In genomic region chr3:135997554-135998320, GRCh38 we compare ENCODE assay signal across 1 cellular context.
TF ChIP-seq lines count a peak whose summit lies in the region.

No MANE protein-coding gene starts in this region.

TF ChIP-seq in GM23338, 12 proteins besides CTCF, POLR2A, EP300 and RAD21 (continued from another document):
- TF ChIP-seq REST (IDR thresholded peaks at IDR 0.05; ENCODE audit: unreplicated experiment) = no peak
- no peak for TF ChIP-seq ZNF462 (CRISPR knock-in tag; IDR thresholded peaks at IDR 0.05)
- no peak for TF ChIP-seq POLR2AphosphoS5 (IDR thresholded peaks at IDR 0.05; ENCODE audit: low read depth)
- no peak for TF ChIP-seq NANOG (IDR thresholded peaks at IDR 0.05; ENCODE audit: borderline replicate concordance)
- no peak for TF ChIP-seq EZH2phosphoT487 (IDR thresholded peaks at IDR 0.05; ENCODE audit: unreplicated experiment)
- no peak for TF ChIP-seq EZH2 (IDR thresholded peaks at IDR 0.05; ENCODE audit: low read depth, unreplicated experiment)
- TF ChIP-seq CREB1 (CRISPR knock-in tag; IDR thresholded peaks at IDR 0.05; ENCODE audit: low read depth) = no peak
- TF ChIP-seq JUNB (IDR thresholded peaks at IDR 0.05; ENCODE audit: unreplicated experiment) = no peak
